Comparison of ENCODE assay signal across 1 cellular context in genomic region chr14:88868558-88869159, GRCh38.
TF ChIP-seq lines count a peak whose summit lies in the region.

No MANE protein-coding gene starts in this region.

TF ChIP-seq in GM23338, 12 proteins besides CTCF, POLR2A, EP300 and RAD21 (continued from another document):
- TF ChIP-seq REST (IDR thresholded peaks at IDR 0.05; ENCODE audit: unreplicated experiment) (no peak), STAT1 (IDR thresholded peaks at IDR 0.05; ENCODE audit: unreplicated experiment) (no peak), EZH2phosphoT487 (IDR thresholded peaks at IDR 0.05; ENCODE audit: unreplicated experiment) (no peak), EZH2 (IDR thresholded peaks at IDR 0.05; ENCODE audit: low read depth, unreplicated experiment) (no peak)
TF ChIP-seq in GM23338: peak in this region for 0.
